Comparison of ENCODE assay signal across 1 cellular context in the genomic region with DNA sequence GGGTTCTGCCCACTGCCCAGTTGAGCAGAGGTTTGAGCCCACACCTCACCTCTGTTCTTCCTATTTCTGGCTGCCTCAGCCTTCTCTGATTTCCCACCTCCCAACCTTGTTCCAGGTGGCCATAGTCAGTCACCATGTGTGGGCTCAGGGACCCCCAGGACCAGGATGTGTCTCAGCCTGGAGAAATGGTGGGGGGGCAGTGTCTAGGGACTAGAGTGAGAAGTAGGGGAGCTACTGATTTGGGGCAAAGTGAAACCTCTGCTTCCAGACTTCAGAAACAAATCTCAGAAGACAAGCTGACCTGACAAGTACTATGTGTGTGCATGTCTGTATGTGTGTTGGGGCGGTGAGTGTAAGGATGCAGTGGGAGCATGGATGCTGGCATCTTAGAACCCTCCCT.
TF ChIP-seq lines count a peak whose summit lies in the region.

No MANE protein-coding gene starts in this region.

TF ChIP-seq in H1, 55 proteins besides CTCF, POLR2A, EP300 and RAD21:
- TF ChIP-seq ZNF274 (IDR thresholded peaks at IDR 0.05; ENCODE audit: borderline replicate concordance, extremely low read depth, low read length) (no peak), KDM5A (IDR thresholded peaks at IDR 0.05; ENCODE audit: low read length) (no peak)
TF ChIP-seq in H1: peak in this region for 0.
